In genomic region chr10:94938383-94938782, GRCh38 we compare ENCODE assay signal across 1 cellular context.
TF ChIP-seq lines count a peak whose summit lies in the region.

Gene CYP2C9, plus strand, starts transcription at chr10:94938658. Its CDS starts 25 bp downstream, at chr10:94938683.

TF ChIP-seq in liver, 16 proteins besides CTCF, POLR2A, EP300 and RAD21 (continued from another document):
- TF ChIP-seq ZBTB33 (IDR thresholded peaks at IDR 0.05) (peak; percentile 44), NR2F2 (IDR thresholded peaks at IDR 0.05) (no peak), SP1 (IDR thresholded peaks at IDR 0.05) (peak; percentile 61), FOXA1 (IDR thresholded peaks at IDR 0.05) (peak; percentile 47), MAX (IDR thresholded peaks at IDR 0.05) (peak; percentile 66), YY1 (IDR thresholded peaks at IDR 0.05) (peak; percentile 97), RXRA (IDR thresholded peaks at IDR 0.05) (peak; percentile 52 to 77), EGR1 (IDR thresholded peaks at IDR 0.05; ENCODE audit: low read depth in 2 of 2) (peak in 1 of 2 donors; percentile 31), TAF1 (conservative IDR thresholded peaks at IDR 0.05) (peak; percentile 95), HNF4G (IDR thresholded peaks at IDR 0.05) (peak; percentile 81), REST (IDR thresholded peaks at IDR 0.05) (peak; percentile 87)
TF ChIP-seq in liver: peak in this region for 13.
